In the genomic region with DNA sequence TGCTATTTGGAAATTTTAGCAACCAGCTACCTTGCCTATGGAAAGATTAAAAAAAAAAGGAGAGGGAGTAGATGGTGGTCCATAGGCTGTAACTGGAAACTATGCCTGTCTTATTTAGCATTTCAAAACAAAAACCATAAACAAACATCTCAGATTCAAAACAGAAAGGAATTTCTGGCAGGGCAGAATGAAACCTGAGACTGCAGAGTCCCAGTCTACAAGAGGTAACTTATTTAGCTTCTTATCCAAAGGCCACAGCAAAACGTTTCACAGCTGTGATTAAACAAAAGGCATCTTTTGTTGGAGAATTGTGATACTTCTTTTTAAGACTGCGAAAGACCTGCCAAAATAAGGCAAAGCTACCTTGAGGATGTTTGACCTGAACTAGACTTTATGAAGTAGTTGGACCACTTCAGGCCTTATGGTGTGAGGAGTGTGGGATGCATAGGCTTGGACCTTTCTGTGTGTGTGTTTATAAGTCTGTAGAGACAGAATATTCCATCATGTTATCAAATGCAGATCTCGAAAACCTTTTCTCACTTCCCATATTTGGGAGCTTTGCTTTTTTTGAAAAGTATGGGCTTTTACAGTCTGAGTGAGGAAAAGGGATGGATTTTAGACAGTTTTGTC, we compare ENCODE assay signal across 14 cellular contexts. TPM values are rescaled to one million over a fixed set of nuclear protein-coding genes. Genes with fewer than 3 reads are reported as not detected.
DNase-seq lines count a peak whose midpoint lies in the region; ATAC-seq and TF ChIP-seq lines count a peak whose summit lies in the region.
"Had no signal": no experiment of that assay in that cellular context is flagged by ENCODE, and none has a peak within 500 bp of the region (broad histone marks: within the 10 kb centered on the region; RNA-seq: fewer than 3 reads in every experiment).

No MANE protein-coding gene starts in this region.

- H3K36me3 ChIP-seq in Caco-2 (ENCODE audit: control insufficient read depth, insufficient read depth, low read length) (no peaks in the 10 kb centered on the region; the same call in 1 of the 2 replicates), PC-3 (ENCODE audit: low read depth, low read length) (peaks cover 6% of the 10 kb centered on the region; the same call in 1 of the 2 replicates)
- H3K36me3 ChIP-seq: upper lobe of right lung had no signal

- H3K9me3 Mint-ChIP-seq in Caco-2 (ENCODE audit: unreplicated experiment) = no peaks in the 10 kb centered on the region
- no peaks in the 10 kb centered on the region for H3K9me3 Mint-ChIP-seq in nephron
- no peaks in the 10 kb centered on the region for H3K9me3 Mint-ChIP-seq in T-helper 2 cell treated with Interferon-gamma antibody and Interleukin-4, amounts not matched to agents 5 μg/mL and 100 μg/mL, for 36 hours
- H3K9me3 Mint-ChIP-seq: naive B cell had no signal

- H3K4me1 ChIP-seq in Caco-2 (peaks cover 97% of the 10 kb centered on the region), PC-3 (ENCODE audit: insufficient read depth, low read length) (peaks cover 68% of the 10 kb centered on the region)

- H3K4me1 Mint-ChIP-seq in Caco-2 (ENCODE audit: low read depth, unreplicated experiment) (peaks cover 76% of the 10 kb centered on the region), nephron (peaks cover 62% of the 10 kb centered on the region)
- no peaks in the 10 kb centered on the region for H3K4me1 Mint-ChIP-seq in T-helper 2 cell treated with Interferon-gamma antibody and Interleukin-4, amounts not matched to agents 5 μg/mL and 100 μg/mL, for 36 hours (ENCODE audit: low read depth)

- no TSS peak for BruUV-seq in Caco-2 (replicated peaks; lab: Mats Ljungman, UMichigan)
- BruUV-seq in PC-3 (replicated peaks; lab: Mats Ljungman, UMichigan) = no TSS peak

- H3K27me3 ChIP-seq in Caco-2 (replicated peaks; ENCODE audit: control insufficient read depth, insufficient read depth, low read length) (no peaks in the 10 kb centered on the region), PC-3 (ENCODE audit: low read length) (no peaks in the 10 kb centered on the region)
- H3K27me3 ChIP-seq: upper lobe of right lung had no signal

- H3K27ac Mint-ChIP-seq in Caco-2 (ENCODE audit: unreplicated experiment) (peak overlapping the region; percentile 65), nephron (peak overlapping the region; percentile 34 to 77 (median 40))
- no peak overlapping the region for H3K27ac Mint-ChIP-seq in T-helper 2 cell treated with Interferon-gamma antibody and Interleukin-4, amounts not matched to agents 5 μg/mL and 100 μg/mL, for 36 hours

- POLR2A ChIA-PET in Caco-2 (lab: Charles Lee) (no interaction called here), PC-3 (lab: Charles Lee; ENCODE audit: unreplicated experiment) (interaction anchor here (0.6 kb wide), 1 partner anchor 72 kb away, joined by 6 read pairs; no protein-coding TSS in a partner anchor)

- CTCF ChIA-PET in Caco-2 (lab: Charles Lee) = interaction anchor here (1.2 to 1.4 kb wide), 2 partner anchors 93 to 141 kb away, joined by 3 to 4 read pairs; no protein-coding TSS in a partner anchor
- CTCF ChIA-PET in PC-3 (lab: Charles Lee) = interaction anchor here (0.6 kb wide), 1 partner anchor 14 kb away, joined by 7 read pairs; no protein-coding TSS in a partner anchor

- peaks cover 7% of the 10 kb centered on the region for H3F3A ChIP-seq in PC-3 (ENCODE audit: low read length, unreplicated experiment)

- no peaks in the 10 kb centered on the region for H3K9me3 ChIP-seq in Caco-2
- H3K9me3 ChIP-seq in PC-3 (ENCODE audit: low read length) = no peaks in the 10 kb centered on the region
- H3K9me3 ChIP-seq: upper lobe of right lung had no signal

- peaks cover 76% of the 10 kb centered on the region for H4K20me1 ChIP-seq in PC-3 (ENCODE audit: low read length)

- ATAC-seq in PC-3 = peak; percentile 13; the same call in 1 of the 2 replicates
- ATAC-seq in GM19324 (IDR thresholded peaks at IDR 0.05; ENCODE audit: low FRiP score, unreplicated experiment) = no peak
- no peak for ATAC-seq in GM19397 (IDR thresholded peaks at IDR 0.05; ENCODE audit: unreplicated experiment)
- ATAC-seq: upper lobe of right lung had no signal

- H3K79me2 ChIP-seq in PC-3 (ENCODE audit: low read length) = peaks cover 100% of the 10 kb centered on the region

- TF ChIP-seq CTCF in Caco-2 (IDR thresholded peaks at IDR 0.05; ENCODE audit: insufficient read depth in 1 of 2, low read depth in 1 of 2, low read length in 1 of 2, severe bottlenecking in 1 of 2, unreplicated experiment in 1 of 2) (no peak), PC-3 (conservative IDR thresholded peaks at IDR 0.05; ENCODE audit: low read depth, low read length) (no peak), nephron (IDR thresholded peaks at IDR 0.05; ENCODE audit: unreplicated experiment in 3 of 3) (no peak)

- H3K27me3 Mint-ChIP-seq in Caco-2 (ENCODE audit: insufficient read depth, unreplicated experiment) (no peaks in the 10 kb centered on the region), nephron (ENCODE audit: low read depth) (no peaks in the 10 kb centered on the region)
- peaks cover 13% of the 10 kb centered on the region for H3K27me3 Mint-ChIP-seq in T-helper 2 cell treated with Interferon-gamma antibody and Interleukin-4, amounts not matched to agents 5 μg/mL and 100 μg/mL, for 36 hours (ENCODE audit: low read depth)

- no peaks in the 10 kb centered on the region for H3K9me2 ChIP-seq in PC-3 (replicated peaks; ENCODE audit: low read length)

- no peak overlapping the region for H3K9ac ChIP-seq in PC-3 (ENCODE audit: low read length)

- H3K27ac ChIP-seq in PC-3 (ENCODE audit: low read length) (no peak overlapping the region), epithelial cell of prostate (peak overlapping the region; percentile 90)
- H3K27ac ChIP-seq: upper lobe of right lung had no signal

- peak overlapping the region; percentile 64 for H3K4me2 ChIP-seq in PC-3 (ENCODE audit: low read length)

- H3K4me3 ChIP-seq in Caco-2 (ENCODE audit: low read depth, low read length) (no peak overlapping the region), PC-3 (ENCODE audit: low read length) (no peak overlapping the region)
- H3K4me3 ChIP-seq: upper lobe of right lung had no signal

- H3K4me3 Mint-ChIP-seq in Caco-2 (ENCODE audit: unreplicated experiment) = peak overlapping the region; percentile 49
- no peak overlapping the region for H3K4me3 Mint-ChIP-seq in nephron
- no peak overlapping the region for H3K4me3 Mint-ChIP-seq in T-helper 2 cell treated with Interferon-gamma antibody and Interleukin-4, amounts not matched to agents 5 μg/mL and 100 μg/mL, for 36 hours
- H3K4me3 Mint-ChIP-seq: naive B cell had no signal

- H3K36me3 Mint-ChIP-seq in Caco-2 (ENCODE audit: insufficient read depth, unreplicated experiment) = peaks cover 83% of the 10 kb centered on the region
- H3K36me3 Mint-ChIP-seq in nephron (ENCODE audit: low read depth) = no peaks in the 10 kb centered on the region
- no peaks in the 10 kb centered on the region for H3K36me3 Mint-ChIP-seq in T-helper 2 cell treated with Interferon-gamma antibody and Interleukin-4, amounts not matched to agents 5 μg/mL and 100 μg/mL, for 36 hours (ENCODE audit: low read depth)
- H3K36me3 Mint-ChIP-seq: naive B cell had no signal

- intact Hi-C loops in Caco-2 (cut with micrococcal nuclease; ENCODE audit: unreplicated experiment) (loop anchor here (1.0 kb wide), 1 partner anchor 8 kb away; no protein-coding TSS in a partner anchor), PC-3 (cut with micrococcal nuclease) (no loop called here)

- DNase-seq in Caco-2 (no peak), PC-3 (peak; percentile 44), epithelial cell of prostate (ENCODE audit: low read depth, low spot score) (no peak), Kasumi-1 (lab: John Stamatoyannopoulos, UW) (no peak)
- no peak for DNase-seq in T-helper 2 cell treated with Interferon-gamma antibody and Interleukin-4, amounts not matched to agents 5 μg/mL and 100 μg/mL, for 36 hours (ENCODE audit: low spot score)
- DNase-seq: activated CD8-positive, alpha-beta memory T cell treated with anti-CD3 and anti-CD28 coated beads, Interleukin-2, amount 50 U/mL, for 4 hours; amygdala; MV-4-11; naive B cell; NCI-H345; upper lobe of right lung had no signal

- no peak overlapping the region for H2AFZ ChIP-seq in PC-3 (ENCODE audit: low read length)

RNA-seq across cellular contexts. Expression of gene CRIM1, which starts 11.0 kb away (rescaled TPM):
- 270 and 292 TPM in 2 replicates for total RNA-seq in Caco-2 (2022)
- 70.7 and 85.7 TPM in 2 replicates for total RNA-seq in PC-3 (2014; rRNA removed)
